8 cellular contexts compared by ENCODE assay signal in the genomic region with DNA sequence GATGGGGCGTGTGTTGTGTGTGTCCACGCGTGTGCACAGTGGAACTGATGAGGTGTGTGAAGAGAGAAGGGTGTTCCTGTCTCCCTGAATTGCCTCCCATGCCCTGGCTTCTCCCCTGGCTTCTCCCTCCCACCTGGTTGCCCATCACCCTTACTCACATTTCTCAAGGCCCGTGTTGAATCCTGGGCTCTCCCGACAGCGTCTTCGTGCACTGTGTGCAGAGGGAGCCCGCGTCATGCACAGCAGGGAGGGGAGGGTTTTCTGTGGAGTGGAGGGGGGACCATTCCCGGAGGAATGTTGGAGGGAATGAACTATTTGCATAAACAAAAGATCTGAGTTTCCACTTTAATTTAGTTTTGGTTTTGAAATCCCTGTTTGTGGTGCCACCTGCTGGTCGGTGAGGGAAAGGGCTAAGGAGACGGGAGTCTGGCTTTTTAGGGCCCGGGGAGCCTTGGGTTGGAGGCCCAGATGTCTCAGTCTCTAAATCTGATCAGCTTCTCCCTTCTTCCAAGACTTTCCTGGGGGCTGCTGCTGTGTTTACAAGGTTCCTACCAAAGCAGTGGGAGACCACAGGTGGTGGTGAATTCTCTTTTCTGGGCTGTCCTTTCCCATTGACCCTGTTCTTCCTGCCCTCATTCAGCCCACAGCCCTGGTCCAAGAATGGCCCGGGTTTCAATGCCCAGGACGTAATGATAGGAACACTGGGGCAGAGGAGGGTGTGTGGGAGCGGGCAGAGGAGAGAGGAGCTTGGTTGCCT. TPM values are rescaled to one million over a fixed set of nuclear protein-coding genes. Genes with fewer than 3 reads are reported as not detected.
DNase-seq lines count a peak whose midpoint lies in the region; ATAC-seq and TF ChIP-seq lines count a peak whose summit lies in the region.

A gene (minus strand): TSS at position 217 of the 757 bp plus-strand sequence. CDS start 57 bp downstream, at position 160.

- H4K8ac ChIP-seq in neuronal stem cell (ENCODE audit: low read depth, low read length): no peak within 1 kb of the TSS

- peak within 1 kb of the TSS; percentile 41 for H2BK15ac ChIP-seq in neuronal stem cell (ENCODE audit: low read length)

- H3K36me3 Mint-ChIP-seq in CD8-positive, alpha-beta T cell: no peaks in the 10 kb centered on the region

- no CpG with 5 or more reads among the region's 16 CpGs for WGBS in neuronal stem cell (ENCODE audit: extremely low coverage in 2 of 2, insufficient read length in 2 of 2, insufficient replicate concordance in 1 of 2), 2 donors

- no peak within 1 kb of the TSS for H3K4ac ChIP-seq in neuronal stem cell (ENCODE audit: low read length)

- H3K4me1 ChIP-seq in CD8-positive, alpha-beta T cell (ENCODE audit: insufficient read depth, low read length): peaks cover 14% of the 10 kb centered on the region
- H3K4me1 ChIP-seq in neuronal stem cell (ENCODE audit: control insufficient read depth in 2 of 2, insufficient read depth in 1 of 2, low read depth in 1 of 2, low read length in 2 of 2): peaks cover 6 to 14% of the 10 kb centered on the region in 2 donors

- peak; percentile 89 for ATAC-seq in CD8-positive, alpha-beta T cell

- peak; percentile 82 for TF ChIP-seq CTCF in CD8-positive, alpha-beta T cell (IDR thresholded peaks at IDR 0.05)
- no peak for TF ChIP-seq CTCF in subcutaneous adipose tissue (IDR thresholded peaks at IDR 0.05; ENCODE audit: low read depth)

- H3K4me1 Mint-ChIP-seq in CD8-positive, alpha-beta T cell (ENCODE audit: low read depth): peaks cover 11% of the 10 kb centered on the region

- H3K36me3 ChIP-seq in CD8-positive, alpha-beta T cell (ENCODE audit: insufficient read depth, low read length): no peaks in the 10 kb centered on the region
- no peaks in the 10 kb centered on the region for H3K36me3 ChIP-seq in neuronal stem cell (replicated peaks in 1 of 2; ENCODE audit: control insufficient read depth in 2 of 2, insufficient read depth in 2 of 2, low read length in 2 of 2)

- peak within 1 kb of the TSS; percentile 59 for H3K4me2 ChIP-seq in neuronal stem cell (ENCODE audit: insufficient read depth, low read length, poor library complexity, severe bottlenecking)

- no peak within 1 kb of the TSS for H3K14ac ChIP-seq in neuronal stem cell (ENCODE audit: low read length)

- intact Hi-C loops in CD8-positive, alpha-beta T cell (cut with DNase I, micrococcal nuclease): loop anchor here (1.0 to 5.0 kb wide), 7 partner anchors 17 to 339 kb away; a partner anchor contains a TSS

- H2BK120ac ChIP-seq in neuronal stem cell (ENCODE audit: low read depth, low read length): no peak within 1 kb of the TSS

- no peaks in the 10 kb centered on the region for H3K27me3 Mint-ChIP-seq in CD8-positive, alpha-beta T cell (ENCODE audit: low read depth)

- H3K23ac ChIP-seq in neuronal stem cell (ENCODE audit: low read depth, low read length, poor library complexity): peak within 1 kb of the TSS; percentile 26

- peak within 1 kb of the TSS; percentile 66 for H3K4me3 ChIP-seq in CD8-positive, alpha-beta T cell (ENCODE audit: low read depth, low read length)
- peak within 1 kb of the TSS in 1 of 2 donors; percentile 59 for H3K4me3 ChIP-seq in neuronal stem cell (ENCODE audit: low read length in 2 of 2)

- H3K4me3 Mint-ChIP-seq in CD8-positive, alpha-beta T cell: peak within 1 kb of the TSS; percentile 88

- no peak within 1 kb of the TSS for H2BK5ac ChIP-seq in neuronal stem cell (ENCODE audit: low read length)

- peak; percentile 36 to 81 (median 71) for DNase-seq in CD8-positive, alpha-beta T cell
- DNase-seq in HK-2 (ENCODE audit: unreplicated experiment) (peak; percentile 47), RPMI7951 (ENCODE audit: low read depth) (peak; percentile 75), foreskin melanocyte (peak; percentile 61), neuronal stem cell (ENCODE audit: low spot score) (peak; percentile 68), SHP77 treated with DMSO at 0.1 percent for 48 hours (lab: John Stamatoyannopoulos, UW) (no peak)
- DNase-seq in activated naive CD4-positive, alpha-beta T cell (lab: John Stamatoyannopoulos, UW): peak; percentile 33 to 64 (median 39)

- POLR2A ChIA-PET in CD8-positive, alpha-beta T cell (lab: Charles Lee): interaction anchor here (1.2 kb wide), 1 partner anchor 149 kb away, joined by 4 read pairs; a partner anchor contains a TSS

- H2AFZ ChIP-seq in neuronal stem cell (ENCODE audit: low read length): peak within 1 kb of the TSS; percentile 69

- CTCF ChIA-PET in CD8-positive, alpha-beta T cell (lab: Charles Lee): interaction anchor here (0.8 to 5.0 kb wide), 23 partner anchors 10 to 859 kb away, joined by 3 to 41 read pairs (median 4); a partner anchor contains a TSS

- no peaks in the 10 kb centered on the region for H3K27me3 ChIP-seq in CD8-positive, alpha-beta T cell (ENCODE audit: insufficient read depth, low read length)
- no peaks in the 10 kb centered on the region for H3K27me3 ChIP-seq in neuronal stem cell (ENCODE audit: control insufficient read depth in 3 of 3, insufficient read depth in 3 of 3, low read depth in 1 of 3, low read length in 3 of 3)

- H3K9me3 Mint-ChIP-seq in CD8-positive, alpha-beta T cell: no peaks in the 10 kb centered on the region

- H3K79me1 ChIP-seq in neuronal stem cell (ENCODE audit: low read depth, low read length): peaks cover 1% of the 10 kb centered on the region

- no peak within 1 kb of the TSS for H3K27ac ChIP-seq in CD8-positive, alpha-beta T cell (ENCODE audit: low read depth, low read length)
- no peak within 1 kb of the TSS for H3K27ac ChIP-seq in neuronal stem cell (replicated peaks; ENCODE audit: low read length)

- H3K27ac Mint-ChIP-seq in CD8-positive, alpha-beta T cell: peak within 1 kb of the TSS; percentile 29

- H2AK5ac ChIP-seq in neuronal stem cell (ENCODE audit: low read depth, low read length): peak within 1 kb of the TSS; percentile 64

- no peaks in the 10 kb centered on the region for H3K9me3 ChIP-seq in CD8-positive, alpha-beta T cell (ENCODE audit: low read length)
- no peaks in the 10 kb centered on the region for H3K9me3 ChIP-seq in neuronal stem cell (replicated peaks in 1 of 2; ENCODE audit: control insufficient read depth in 2 of 2, insufficient read depth in 1 of 2, low read depth in 1 of 2, low read length in 2 of 2)

- H3K18ac ChIP-seq in neuronal stem cell (ENCODE audit: low read length): peak within 1 kb of the TSS; percentile 53

- no peak within 1 kb of the TSS for H4K91ac ChIP-seq in neuronal stem cell (ENCODE audit: low read depth, low read length, poor library complexity)

- no peak within 1 kb of the TSS for H3K9ac ChIP-seq in neuronal stem cell (ENCODE audit: low read depth, low read length, poor library complexity)

- H2BK12ac ChIP-seq in neuronal stem cell (ENCODE audit: low read length): no peak within 1 kb of the TSS

RNA-seq across cellular contexts. Expression of the gene that starts here (rescaled TPM):
- 1 to 10 TPM; 3.8 TPM for total RNA-seq in CD8-positive, alpha-beta T cell
- total RNA-seq in RPMI7951 (2014; rRNA removed; shearing (Covaris generic)): 20.4 and 29.3 TPM in 2 replicates
- polyA plus RNA-seq in neuronal stem cell (2013, experiment 1 of 2): 7.2 TPM
- 7.5 TPM for polyA plus RNA-seq in neuronal stem cell (2013, experiment 2 of 2)
- total RNA-seq in subcutaneous adipose tissue: 100 to 1,000 TPM; 265 to 697 (median 433) TPM
